In genomic region chrX:150363561-150364346, GRCh38 we compare ENCODE assay signal across 9 cellular contexts. TPM values are rescaled to one million over a fixed set of nuclear protein-coding genes. Genes with fewer than 3 reads are reported as not detected.
A peak's percentile ranks its signal among the peaks of the same experiment; 100 is the strongest.
DNase-seq lines count a peak whose midpoint lies in the region; ATAC-seq and TF ChIP-seq lines count a peak whose summit lies in the region.
"Had no signal": no experiment of that assay in that cellular context is flagged by ENCODE, and none has a peak within 500 bp of the region (broad histone marks: within the 10 kb centered on the region; RNA-seq: fewer than 3 reads in every experiment).

No MANE protein-coding gene starts in this region.

- H3K36me3 ChIP-seq in WERI-Rb-1 (no peaks in the 10 kb centered on the region), mucosa of rectum (ENCODE audit: control insufficient read depth in 2 of 2, insufficient read depth in 2 of 2, low read length in 2 of 2) (no peaks in the 10 kb centered on the region), upper lobe of left lung (no peaks in the 10 kb centered on the region)

- TF ChIP-seq CTCF in WERI-Rb-1 (IDR thresholded peaks at IDR 0.05; ENCODE audit: low read depth, low read length) (no peak), epithelial cell of esophagus (IDR thresholded peaks at IDR 0.05; ENCODE audit: insufficient read depth, low read depth, low read length, missing control alignments) (peak; percentile 11), upper lobe of left lung (IDR thresholded peaks at IDR 0.05) (no peak)

- ATAC-seq in upper lobe of left lung (ENCODE audit: low FRiP score in 2 of 2) (peak; percentile 40 to 46), HG02870 (IDR thresholded peaks at IDR 0.05; ENCODE audit: unreplicated experiment) (no peak)

- H3K9ac ChIP-seq in mucosa of rectum (ENCODE audit: low read depth in 1 of 2, low read length in 2 of 2) = peak overlapping the region in 1 of 2 donors; percentile 17

- H3K27ac ChIP-seq in WERI-Rb-1 = no peak overlapping the region
- H3K27ac ChIP-seq in mucosa of rectum (ENCODE audit: low read depth in 2 of 2, low read length in 2 of 2) = peak overlapping the region in 1 of 2 donors; percentile 43
- H3K27ac ChIP-seq in upper lobe of left lung = peak overlapping the region; percentile 75 to 85 (median 84)
- H3K27ac ChIP-seq: epithelial cell of prostate had no signal

- peak; percentile 8 for DNase-seq in stimulated activated CD4-positive, alpha-beta T cell treated with anti-CD3 and anti-CD28 coated beads, Interleukin-12 subunit alpha, Interleukin-12 subunit beta, amount 100 ng/mL, for 4 hours
- no peak for DNase-seq in stimulated activated CD4-positive, alpha-beta T cell treated with anti-CD3 and anti-CD28 coated beads, Interleukin-1b, Interleukin-23, amount 100 ng/mL, for 48 hours
- DNase-seq in WERI-Rb-1 (no peak), epithelial cell of esophagus (ENCODE audit: low read depth) (peak; percentile 54), upper lobe of left lung (peak in 1 of 2 donors; percentile 83), epidermal melanocyte (ENCODE audit: insufficient read length, low spot score) (no peak)

- TF ChIP-seq EP300 in upper lobe of left lung (IDR thresholded peaks at IDR 0.05) = no peak

- H3K9me3 ChIP-seq in WERI-Rb-1 (ENCODE audit: severe bottlenecking) (peaks cover 10% of the 10 kb centered on the region), mucosa of rectum (ENCODE audit: control insufficient read depth in 2 of 2, low read length in 2 of 2) (no peaks in the 10 kb centered on the region), upper lobe of left lung (no peaks in the 10 kb centered on the region)

- peaks cover 85% of the 10 kb centered on the region for H3K27me3 ChIP-seq in WERI-Rb-1 (ENCODE audit: insufficient read depth, low read depth, severe bottlenecking)
- H3K27me3 ChIP-seq in mucosa of rectum (ENCODE audit: control insufficient read depth in 2 of 2, insufficient read depth in 2 of 2, low read length in 2 of 2) = peaks cover 12 to 22% of the 10 kb centered on the region in 2 donors
- H3K27me3 ChIP-seq in upper lobe of left lung = peaks cover 0 to 20% (median 0%) of the 10 kb centered on the region in 4 donors

- 0 to 41% methylated on average over 3 to 51 of the region's 67 CpGs for WGBS in upper lobe of left lung, 2 donors

- no peak for TF ChIP-seq POLR2A in upper lobe of left lung (IDR thresholded peaks at IDR 0.05)

- H3K4me3 ChIP-seq in WERI-Rb-1 (ENCODE audit: low read depth, low read length) = peak overlapping the region; percentile 59
- peak overlapping the region; percentile 43 for H3K4me3 ChIP-seq in epithelial cell of esophagus (ENCODE audit: low read length)
- H3K4me3 ChIP-seq in mucosa of rectum (ENCODE audit: low read length in 2 of 2) = peak overlapping the region; percentile 52 to 65
- peak overlapping the region; percentile 44 to 67 (median 60) for H3K4me3 ChIP-seq in upper lobe of left lung

- H3K4me1 ChIP-seq in mucosa of rectum (ENCODE audit: control insufficient read depth in 2 of 2, insufficient read depth in 2 of 2, low read length in 2 of 2) (peaks cover 4 to 15% of the 10 kb centered on the region in 2 donors), upper lobe of left lung (peaks cover 3 to 34% (median 10%) of the 10 kb centered on the region in 4 donors)

RNA-seq across cellular contexts. Expression of gene MAMLD1, which starts 0.6 kb away (rescaled TPM):
- total RNA-seq in upper lobe of left lung = 1 to 10 TPM; 1.1 to 7.8 (median 3.7) TPM

Comparison
In these comparisons a context has a peak if more than half of its experiments do, and no peak if none do; other contexts are left out.
1. DNase-seq: peak in stimulated activated CD4-positive, alpha-beta T cell treated with anti-CD3 and anti-CD28 coated beads, Interleukin-12 subunit alpha, Interleukin-12 subunit beta, amount 100 ng/mL, for 4 hours (single experiment) and epithelial cell of esophagus (single experiment); none in stimulated activated CD4-positive, alpha-beta T cell treated with anti-CD3 and anti-CD28 coated beads, Interleukin-1b, Interleukin-23, amount 100 ng/mL, for 48 hours (single experiment), WERI-Rb-1 (single experiment) and epidermal melanocyte (single experiment).
2. Peak in every context shown above with its lines, with median percentiles within 50 percentile points of each other: H3K4me3 ChIP-seq.